8 cellular contexts compared by ENCODE assay signal in the genomic region with DNA sequence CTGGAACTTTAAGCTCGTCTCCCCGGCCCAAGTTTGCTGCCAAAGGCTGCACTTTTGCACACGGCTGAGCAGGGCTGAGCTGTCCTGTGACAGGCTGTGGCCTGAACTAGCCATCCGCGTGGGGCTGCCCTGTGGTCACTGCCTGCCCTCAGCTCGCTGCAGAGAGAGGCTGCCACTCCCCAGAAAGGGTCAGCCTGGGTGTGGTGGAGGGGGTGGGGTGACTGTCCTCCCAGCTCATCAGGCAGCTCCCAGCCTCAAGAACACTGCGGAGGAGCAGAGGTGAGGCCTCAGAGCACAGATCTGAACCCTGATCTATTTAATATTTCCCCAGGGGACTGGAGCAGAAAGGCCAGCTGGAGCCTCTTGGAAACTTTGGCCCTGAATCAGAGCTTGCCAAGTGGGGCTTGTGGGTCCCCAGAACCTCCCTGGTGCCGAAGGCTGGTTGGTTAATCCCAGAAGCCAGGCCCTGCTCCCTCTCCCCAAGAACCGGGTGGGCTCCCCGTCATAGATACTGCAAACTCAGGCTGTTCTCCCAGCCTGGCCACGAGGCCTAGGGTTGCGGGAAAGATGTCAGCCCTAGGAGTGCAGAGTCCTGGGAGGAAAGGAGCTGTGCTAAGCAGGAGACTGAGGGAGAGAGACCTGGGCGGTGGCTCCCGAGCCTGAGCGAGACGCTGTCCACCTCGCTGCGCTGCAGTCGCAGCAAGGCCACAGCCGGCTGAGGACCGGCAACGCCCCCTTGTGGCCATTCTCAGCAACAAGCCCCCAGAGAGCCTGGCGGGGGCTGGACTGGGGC.
DNase-seq lines count a peak whose midpoint lies in the region; ATAC-seq and TF ChIP-seq lines count a peak whose summit lies in the region.

No MANE protein-coding gene starts in this region.

- peak; percentile 22 to 63 (median 32) for DNase-seq in CD8-positive, alpha-beta memory T cell
- peak; percentile 95 for DNase-seq in HEK293T (ENCODE audit: extremely low spot score)
- peak; percentile 48 for DNase-seq in NCI-H226
- DNase-seq in activated CD4-positive, CD25-positive, alpha-beta regulatory T cell treated with anti-CD3 and anti-CD28 coated beads, Interleukin-2, amount 50 U/mL, for 72 hours: peak; percentile 67
- peak; percentile 71 for DNase-seq in cerebellum (ENCODE audit: low spot score)
- peak; percentile 82 for DNase-seq in kidney tubule cell (ENCODE audit: low spot score)
- peak; percentile 7 to 23 for DNase-seq in stimulated activated CD4-positive, alpha-beta T cell treated with anti-CD3 and anti-CD28 coated beads, Interleukin-1b, Interleukin-23, amount 100 ng/mL, for 1 hour (ENCODE audit: low read depth in 2 of 2)

- no peaks in the 10 kb centered on the region for H3K36me3 ChIP-seq in CD8-positive, alpha-beta memory T cell (ENCODE audit: insufficient read depth, low read length)

- ATAC-seq in GM18502 (IDR thresholded peaks at IDR 0.05; ENCODE audit: poor library complexity, unreplicated experiment): no peak

- H3K27ac Mint-ChIP-seq in CD8-positive, alpha-beta memory T cell: no peak overlapping the region

- no peak overlapping the region for H3K4me3 Mint-ChIP-seq in CD8-positive, alpha-beta memory T cell

- H3K9me3 ChIP-seq in CD8-positive, alpha-beta memory T cell (ENCODE audit: low read length): no peaks in the 10 kb centered on the region

- H3K4me1 ChIP-seq in CD8-positive, alpha-beta memory T cell (ENCODE audit: insufficient read depth, low read length): no peaks in the 10 kb centered on the region

- peaks cover 8 to 12% of the 10 kb centered on the region in 2 donors for H3K27me3 Mint-ChIP-seq in CD8-positive, alpha-beta memory T cell

- no peak overlapping the region for H3K27ac ChIP-seq in CD8-positive, alpha-beta memory T cell (ENCODE audit: low read depth, low read length)

- H3K4me1 Mint-ChIP-seq in CD8-positive, alpha-beta memory T cell: no peaks in the 10 kb centered on the region

- POLR2A ChIA-PET in CD8-positive, alpha-beta memory T cell (lab: Charles Lee): no interaction called here
- POLR2A ChIA-PET in HEK293T (lab: Yijun Ruan, JAX): no interaction called here

- H3K4me3 ChIP-seq in CD8-positive, alpha-beta memory T cell (ENCODE audit: low read length): no peak overlapping the region

- H3K9me3 Mint-ChIP-seq in CD8-positive, alpha-beta memory T cell: peaks cover 0 to 9% (median 3%) of the 10 kb centered on the region in 5 donors

- H3K27me3 ChIP-seq in CD8-positive, alpha-beta memory T cell (ENCODE audit: insufficient read depth, low read length, poor library complexity, severe bottlenecking): no peaks in the 10 kb centered on the region

- CTCF ChIA-PET in CD8-positive, alpha-beta memory T cell (lab: Charles Lee): interaction anchor here (0.6 to 3.0 kb wide), 7 partner anchors 9 to 144 kb away, joined by 3 to 8 read pairs (median 5); no protein-coding TSS in a partner anchor
- CTCF ChIA-PET in HEK293T (lab: Yijun Ruan, JAX): interaction anchor here (0.9 to 3.8 kb wide), 10 partner anchors 17 to 222 kb away, joined by 3 to 29 read pairs (median 4); no protein-coding TSS in a partner anchor

- H3K36me3 Mint-ChIP-seq in CD8-positive, alpha-beta memory T cell: peaks cover 0 to 2% (median 0%) of the 10 kb centered on the region in 3 donors

TF ChIP-seq in HEK293T, 16 proteins besides CTCF, POLR2A, EP300 and RAD21:
- TF ChIP-seq FOXA1 (IDR thresholded peaks at IDR 0.05) (no peak), ARNT (IDR thresholded peaks at IDR 0.05) (no peak)
TF ChIP-seq in HEK293T: peak in this region for 0.

Comparison
In these comparisons a context has a peak if more than half of its experiments do, and no peak if none do; other contexts are left out.
1. DNase-seq: peak in every context shown above with its lines; median percentile 95 in HEK293T; 82 in kidney tubule cell; 71 in cerebellum; 67 in activated CD4-positive, CD25-positive, alpha-beta regulatory T cell treated with anti-CD3 and anti-CD28 coated beads, Interleukin-2, amount 50 U/mL, for 72 hours; 48 in NCI-H226; 32 in CD8-positive, alpha-beta memory T cell; 15 in stimulated activated CD4-positive, alpha-beta T cell treated with anti-CD3 and anti-CD28 coated beads, Interleukin-1b, Interleukin-23, amount 100 ng/mL, for 1 hour.